26 cellular contexts compared by ENCODE assay signal in the genomic region with DNA sequence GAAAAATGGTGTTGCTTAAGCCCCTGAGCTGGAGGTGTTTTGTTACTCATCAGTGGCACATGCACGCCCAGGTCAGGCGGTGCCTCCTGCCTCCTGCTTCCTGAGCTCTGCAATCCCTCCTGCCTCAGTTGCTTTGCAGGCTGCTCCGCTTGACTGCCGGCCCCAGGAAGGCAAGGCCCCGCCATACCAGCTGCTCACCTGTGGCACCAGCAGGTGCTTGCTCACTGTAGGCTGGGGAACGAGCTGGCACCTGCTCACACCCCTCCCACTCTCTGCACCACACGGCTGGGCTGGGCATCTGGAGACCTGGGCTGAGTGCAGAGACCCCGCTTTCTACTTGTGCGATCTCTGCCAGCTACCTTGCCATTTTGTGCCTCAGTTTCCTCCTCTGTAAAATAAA.
"Had no signal": no experiment of that assay in that cellular context is flagged by ENCODE, and none has a peak within 500 bp of the region (broad histone marks: within the 10 kb centered on the region; RNA-seq: fewer than 3 reads in every experiment).

No MANE protein-coding gene starts in this region.

- DNase-seq: activated CD4-positive, alpha-beta T cell treated with anti-CD3 and anti-CD28 coated beads for 4 hours; activated CD4-positive, alpha-beta T cell treated with anti-CD3 and anti-CD28 coated beads, Interleukin-2, amount 50 U/mL, for 4 hours; activated CD4-positive, CD25-positive, alpha-beta regulatory T cell; activated CD8-positive, alpha-beta memory T cell treated with anti-CD3 and anti-CD28 coated beads for 24 hours; activated effector memory CD4-positive, alpha-beta T cell treated with Interleukin-2 at 50 U/mL for 16 hours; activated naive CD4-positive, alpha-beta T cell treated with Interleukin-2 at 50 U/mL for 16 hours; anterior cingulate cortex; endodermal cell; foreskin keratinocyte; heart left ventricle; hypothalamus; immature natural killer cell; midbrain; naive thymus-derived CD4-positive, alpha-beta T cell; nucleus accumbens; stimulated activated CD4-positive, alpha-beta T cell treated with anti-CD3 and anti-CD28 coated beads, Interleukin-1b, Interleukin-23, amount 100 ng/mL, for 48 hours; stimulated activated CD4-positive, alpha-beta T cell treated with anti-CD3 and anti-CD28 coated beads, Interleukin-4, amount 100 ng/mL, for 4 hours; stimulated activated CD8-positive, alpha-beta memory T cell treated with anti-CD3 and anti-CD28 coated beads, Interleukin-4, amount 100 ng/mL, for 48 hours; stimulated activated naive CD8-positive, alpha-beta T cell treated with anti-CD3 and anti-CD28 coated beads, Interleukin-15, amount 100 ng/mL, for 72 hours; substantia nigra; uterus had no signal

- H3K4me2 ChIP-seq: smooth muscle cell had no signal

- H3K27me3 ChIP-seq: uterus had no signal

- ATAC-seq: foreskin keratinocyte; heart left ventricle; naive thymus-derived CD4-positive, alpha-beta T cell; pancreas; stimulated activated memory B cell treated with anti-CD40 and anti-IgM and Interleukin-4, amounts not matched to agents 10 μg/mL and 1 μg/mL and 100 μg/mL, for 72 hours; stimulated activated naive CD8-positive, alpha-beta T cell treated with anti-CD3 and anti-CD28 coated beads, Interleukin-15, amount 100 ng/mL, for 72 hours had no signal

- H3K27ac ChIP-seq: esophagus muscularis mucosa, foreskin keratinocyte, heart left ventricle, pancreas, prostate gland, uterus had no signal

- H3K36me3 ChIP-seq: esophagus muscularis mucosa, heart left ventricle, pancreas, prostate gland, uterus had no signal

- H3K4me1 ChIP-seq: foreskin keratinocyte, pancreas, prostate gland, uterus had no signal

- H3K9me3 ChIP-seq: esophagus muscularis mucosa, heart left ventricle, pancreas, prostate gland, uterus had no signal

- H3K4me3 ChIP-seq: esophagus muscularis mucosa, heart left ventricle, pancreas, prostate gland, smooth muscle cell, uterus had no signal
